ENCODE assay signal across 1 cellular context in the genomic region with DNA sequence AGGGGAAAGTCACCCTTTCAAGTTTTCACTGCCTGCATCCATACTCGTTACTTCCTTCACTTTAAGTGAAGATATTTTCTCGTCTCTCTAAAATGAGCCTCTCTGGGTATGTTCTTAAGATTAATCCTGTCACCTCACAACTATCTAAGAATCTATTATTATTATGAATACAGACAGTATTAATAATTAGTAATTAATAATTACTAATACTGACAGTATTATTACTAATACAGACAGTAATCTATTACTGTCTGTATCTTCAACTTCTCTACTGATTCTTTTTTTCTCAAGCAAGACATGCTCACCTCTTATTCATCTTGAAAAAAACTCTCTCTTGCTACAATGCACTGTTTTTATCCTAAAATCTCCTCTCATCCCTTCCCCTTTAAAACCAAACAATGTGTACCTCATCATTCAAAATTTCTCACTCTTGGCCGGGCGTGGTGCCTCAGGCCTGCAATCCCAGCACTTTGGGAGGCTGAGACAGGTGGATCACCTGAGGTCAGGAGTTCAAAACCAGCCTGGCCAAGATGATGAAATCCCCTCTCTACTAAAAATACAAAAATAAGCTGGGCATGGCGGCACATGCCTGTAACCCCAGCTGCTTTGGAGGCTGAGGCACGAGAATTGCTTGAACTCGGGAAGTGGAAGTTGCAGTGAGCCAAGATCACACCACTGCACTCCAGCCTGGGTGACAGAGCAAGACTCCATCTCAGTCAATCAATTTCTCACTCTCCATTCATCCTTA.
TF ChIP-seq lines count a peak whose summit lies in the region.

No MANE protein-coding gene starts in this region.

TF ChIP-seq in HEK293, 187 proteins besides CTCF, POLR2A, EP300 and RAD21 (continued from another document):
- TF ChIP-seq, protein P1, sequence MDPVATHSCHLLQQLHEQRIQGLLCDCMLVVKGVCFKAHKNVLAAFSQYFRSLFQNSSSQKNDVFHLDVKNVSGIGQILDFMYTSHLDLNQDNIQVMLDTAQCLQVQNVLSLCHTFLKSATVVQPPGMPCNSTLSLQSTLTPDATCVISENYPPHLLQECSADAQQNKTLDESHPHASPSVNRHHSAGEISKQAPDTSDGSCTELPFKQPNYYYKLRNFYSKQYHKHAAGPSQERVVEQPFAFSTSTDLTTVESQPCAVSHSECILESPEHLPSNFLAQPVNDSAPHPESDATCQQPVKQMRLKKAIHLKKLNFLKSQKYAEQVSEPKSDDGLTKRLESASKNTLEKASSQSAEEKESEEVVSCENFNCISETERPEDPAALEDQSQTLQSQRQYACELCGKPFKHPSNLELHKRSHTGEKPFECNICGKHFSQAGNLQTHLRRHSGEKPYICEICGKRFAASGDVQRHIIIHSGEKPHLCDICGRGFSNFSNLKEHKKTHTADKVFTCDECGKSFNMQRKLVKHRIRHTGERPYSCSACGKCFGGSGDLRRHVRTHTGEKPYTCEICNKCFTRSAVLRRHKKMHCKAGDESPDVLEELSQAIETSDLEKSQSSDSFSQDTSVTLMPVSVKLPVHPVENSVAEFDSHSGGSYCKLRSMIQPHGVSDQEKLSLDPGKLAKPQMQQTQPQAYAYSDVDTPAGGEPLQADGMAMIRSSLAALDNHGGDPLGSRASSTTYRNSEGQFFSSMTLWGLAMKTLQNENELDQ (tag by site-specific recombination; IDR thresholded peaks at IDR 0.05; ENCODE audit: low read depth), result no peak
- TF ChIP-seq ZNF501 (tag by site-specific recombination; IDR thresholded peaks at IDR 0.05), result no peak
